Comparison of ENCODE assay signal across 18 cellular contexts in genomic region chr12:98062464-98063245, GRCh38.
DNase-seq lines count a peak whose midpoint lies in the region; ATAC-seq and TF ChIP-seq lines count a peak whose summit lies in the region.
"Had no signal": no experiment of that assay in that cellular context is flagged by ENCODE, and none has a peak within 500 bp of the region (broad histone marks: within the 10 kb centered on the region; RNA-seq: fewer than 3 reads in every experiment).

No MANE protein-coding gene starts in this region.

- H3K27me3 ChIP-seq in body of pancreas (no peaks in the 10 kb centered on the region), parathyroid adenoma (ENCODE audit: control insufficient read depth, insufficient read depth, low read length) (no peaks in the 10 kb centered on the region), HAP-1 (ENCODE audit: low read depth) (peaks cover 3% of the 10 kb centered on the region)
- no peaks in the 10 kb centered on the region for H3K27me3 ChIP-seq in CD8-positive, alpha-beta T cell (ENCODE audit: insufficient read depth, low read length)
- H3K27me3 ChIP-seq: BLaER1 treated with 17β-estradiol and CSF1 and Interleukin-3, amounts not matched to agents 10 nM and 100 nM had no signal

- in situ Hi-C loops in HAP-1 (cut with MboI; ENCODE audit: low sequenced_read_pairs) = no loop called here

- H3K36me3 Mint-ChIP-seq in CD8-positive, alpha-beta T cell = no peaks in the 10 kb centered on the region
- H3K36me3 Mint-ChIP-seq: CD8-positive, alpha-beta memory T cell had no signal

- ATAC-seq in body of pancreas = peak; percentile 24
- ATAC-seq in HG02938 (IDR thresholded peaks at IDR 0.05; ENCODE audit: unreplicated experiment) = no peak
- no peak for ATAC-seq in CD8-positive, alpha-beta T cell
- ATAC-seq: GM12878 had no signal

- H2AFZ ChIP-seq in parathyroid adenoma = peak overlapping the region; percentile 49

- H3K27me3 Mint-ChIP-seq in CD8-positive, alpha-beta T cell (ENCODE audit: low read depth) = peaks cover 2% of the 10 kb centered on the region
- H3K27me3 Mint-ChIP-seq: B cell had no signal

- intact Hi-C loops in body of pancreas (cut with DNase I) = no loop called here
- intact Hi-C loops in CD8-positive, alpha-beta T cell (cut with DNase I, micrococcal nuclease) = no loop called here

- H3K9me3 Mint-ChIP-seq in CD8-positive, alpha-beta T cell = no peaks in the 10 kb centered on the region
- H3K9me3 Mint-ChIP-seq: H9 had no signal

- no peak overlapping the region for H3K4me3 Mint-ChIP-seq in CD8-positive, alpha-beta T cell
- H3K4me3 Mint-ChIP-seq: B cell; CD8-positive, alpha-beta memory T cell; H9 had no signal

- H3K4me3 ChIP-seq in body of pancreas (no peak overlapping the region), parathyroid adenoma (ENCODE audit: low read depth, low read length) (no peak overlapping the region), HAP-1 (no peak overlapping the region)
- no peak overlapping the region for H3K4me3 ChIP-seq in CD8-positive, alpha-beta T cell (ENCODE audit: low read depth, low read length)
- H3K4me3 ChIP-seq: BLaER1 treated with 17β-estradiol and CSF1 and Interleukin-3, amounts not matched to agents 10 nM and 100 nM; GM12878 had no signal

- H3K36me3 ChIP-seq in body of pancreas (replicated peaks in 1 of 2; ENCODE audit: insufficient read depth in 1 of 2, low read depth in 2 of 2) = no peaks in the 10 kb centered on the region
- H3K36me3 ChIP-seq in parathyroid adenoma (ENCODE audit: control insufficient read depth, insufficient read depth, low read length) = no peaks in the 10 kb centered on the region
- H3K36me3 ChIP-seq in HAP-1 (replicated peaks) = no peaks in the 10 kb centered on the region
- no peaks in the 10 kb centered on the region for H3K36me3 ChIP-seq in CD8-positive, alpha-beta T cell (ENCODE audit: insufficient read depth, low read length)
- H3K36me3 ChIP-seq: BLaER1 treated with 17β-estradiol and CSF1 and Interleukin-3, amounts not matched to agents 10 nM and 100 nM had no signal

- CTCF ChIA-PET in CD8-positive, alpha-beta T cell (lab: Charles Lee) = no interaction called here

- TF ChIP-seq CTCF in body of pancreas (IDR thresholded peaks at IDR 0.05) (no peak), parathyroid adenoma (IDR thresholded peaks at IDR 0.05) (no peak)
- TF ChIP-seq CTCF in CD8-positive, alpha-beta T cell (IDR thresholded peaks at IDR 0.05) = no peak

- H3K9ac ChIP-seq in parathyroid adenoma = no peak overlapping the region
- H3K9ac ChIP-seq: BLaER1 treated with 17β-estradiol and CSF1 and Interleukin-3, amounts not matched to agents 10 nM and 100 nM had no signal

- DNase-seq in NCI-H82 (lab: John Stamatoyannopoulos, UW) (peak; percentile 58), NCI-H82 treated with DMSO at 0.1 percent for 48 hours (lab: John Stamatoyannopoulos, UW; ENCODE audit: unreplicated experiment) (no peak), body of pancreas (peak in 1 of 4 donors; percentile 5), HAP-1 (ENCODE audit: low spot score in 2 of 2) (no peak)
- DNase-seq in CD8-positive, alpha-beta T cell = no peak
- DNase-seq: CD8-positive, alpha-beta memory T cell; COR-L47; DMS 273 treated with DMSO at 0.1 percent for 48 hours; DMS53; DND-41; EL; H9 had no signal

- no peak overlapping the region for H3K4me2 ChIP-seq in parathyroid adenoma (ENCODE audit: low read length)
- H3K4me2 ChIP-seq: BLaER1 treated with 17β-estradiol and CSF1 and Interleukin-3, amounts not matched to agents 10 nM and 100 nM had no signal

- H3K4me1 ChIP-seq in body of pancreas = no peaks in the 10 kb centered on the region
- H3K4me1 ChIP-seq in parathyroid adenoma = peaks cover 7% of the 10 kb centered on the region
- no peaks in the 10 kb centered on the region for H3K4me1 ChIP-seq in HAP-1
- no peaks in the 10 kb centered on the region for H3K4me1 ChIP-seq in CD8-positive, alpha-beta T cell (ENCODE audit: insufficient read depth, low read length)

- no peaks in the 10 kb centered on the region for H3K4me1 Mint-ChIP-seq in CD8-positive, alpha-beta T cell (ENCODE audit: low read depth)
- H3K4me1 Mint-ChIP-seq: B cell; CD8-positive, alpha-beta memory T cell had no signal

- H3K9me3 ChIP-seq in body of pancreas (no peaks in the 10 kb centered on the region), parathyroid adenoma (ENCODE audit: control insufficient read depth, low read length) (no peaks in the 10 kb centered on the region), HAP-1 (no peaks in the 10 kb centered on the region)
- H3K9me3 ChIP-seq in CD8-positive, alpha-beta T cell (ENCODE audit: low read length) = no peaks in the 10 kb centered on the region

- H3K27ac ChIP-seq in body of pancreas = no peak overlapping the region
- H3K27ac ChIP-seq in parathyroid adenoma = no peak overlapping the region
- H3K27ac ChIP-seq in CD8-positive, alpha-beta T cell (ENCODE audit: low read depth, low read length) = no peak overlapping the region
- H3K27ac ChIP-seq: BLaER1 treated with 17β-estradiol and CSF1 and Interleukin-3, amounts not matched to agents 10 nM and 100 nM; HL-60 had no signal

- POLR2A ChIA-PET in CD8-positive, alpha-beta T cell (lab: Charles Lee) = no interaction called here

- no peak overlapping the region for H3K27ac Mint-ChIP-seq in CD8-positive, alpha-beta T cell
- H3K27ac Mint-ChIP-seq: B cell; CD8-positive, alpha-beta memory T cell; H9 had no signal

- no peaks in the 10 kb centered on the region for H3K79me2 ChIP-seq in parathyroid adenoma

- 38 to 43% methylated on average over 11 of the region's 11 CpGs for whole genome bisulfite sequencing in body of pancreas, 2 donors

- TF ChIP-seq POLR2A in body of pancreas (IDR thresholded peaks at IDR 0.05) = no peak
